ENCODE assay signal across 8 cellular contexts in genomic region chr3:33660035-33660434, GRCh38. TPM values are rescaled to one million over a fixed set of nuclear protein-coding genes. Genes with fewer than 3 reads are reported as not detected.
DNase-seq lines count a peak whose midpoint lies in the region; ATAC-seq and TF ChIP-seq lines count a peak whose summit lies in the region.

No MANE protein-coding gene starts in this region.

- H3K36me3 ChIP-seq in CD8-positive, alpha-beta memory T cell (ENCODE audit: insufficient read depth, low read length), result no peaks in the 10 kb centered on the region
- H3K36me3 ChIP-seq in SU-DHL-6 (ENCODE audit: low read length), result no peaks in the 10 kb centered on the region
- H3K36me3 ChIP-seq in hepatocyte (replicated peaks; ENCODE audit: insufficient read depth, low read depth), result no peaks in the 10 kb centered on the region
- no peaks in the 10 kb centered on the region for H3K36me3 ChIP-seq in rectal smooth muscle tissue (ENCODE audit: control insufficient read depth, insufficient read depth, low read length)

- H3K9me3 ChIP-seq in CD8-positive, alpha-beta memory T cell (ENCODE audit: low read length), result no peaks in the 10 kb centered on the region
- no peaks in the 10 kb centered on the region for H3K9me3 ChIP-seq in SU-DHL-6 (ENCODE audit: insufficient read depth, low read length)
- H3K9me3 ChIP-seq in hepatocyte (ENCODE audit: low read depth), result no peaks in the 10 kb centered on the region

- H3K27me3 ChIP-seq in CD8-positive, alpha-beta memory T cell (ENCODE audit: insufficient read depth, low read length, poor library complexity, severe bottlenecking), result no peaks in the 10 kb centered on the region
- H3K27me3 ChIP-seq in SU-DHL-6 (ENCODE audit: low read length) (no peaks in the 10 kb centered on the region), hepatocyte (no peaks in the 10 kb centered on the region), rectal smooth muscle tissue (ENCODE audit: control insufficient read depth, insufficient read depth, low read length) (no peaks in the 10 kb centered on the region)

- no peak for DNase-seq in CD8-positive, alpha-beta memory T cell
- DNase-seq in hepatocyte (ENCODE audit: low spot score) (no peak), dermis blood vessel endothelial cell (no peak)
- DNase-seq in effector CD8-positive, alpha-beta T cell (lab: John Stamatoyannopoulos, UW), result no peak

- H2AFZ ChIP-seq in SU-DHL-6 (ENCODE audit: low read depth, low read length, severe bottlenecking) (no peak overlapping the region), hepatocyte (peak overlapping the region; percentile 63)

- H3K4me2 ChIP-seq in SU-DHL-6 (ENCODE audit: low read depth, low read length, poor library complexity, severe bottlenecking), result peak overlapping the region; percentile 57
- H3K4me2 ChIP-seq in hepatocyte, result peak overlapping the region; percentile 79

- H3F3A ChIP-seq in SU-DHL-6 (ENCODE audit: insufficient read depth), result no peaks in the 10 kb centered on the region; the same call in 1 of the 2 replicates

- TF ChIP-seq CTCF in SU-DHL-6 (IDR thresholded peaks at IDR 0.05; ENCODE audit: insufficient read depth, low read length, poor library complexity, severe bottlenecking), result no peak
- TF ChIP-seq CTCF in hepatocyte (IDR thresholded peaks at IDR 0.05; ENCODE audit: poor library complexity), result no peak

- H3K9me2 ChIP-seq in SU-DHL-6 (replicated peaks; ENCODE audit: insufficient read depth, low read length), result no peaks in the 10 kb centered on the region
- H3K9me2 ChIP-seq in hepatocyte (replicated peaks; ENCODE audit: insufficient read depth), result no peaks in the 10 kb centered on the region

- H3K9me3 Mint-ChIP-seq in CD8-positive, alpha-beta memory T cell, result no peaks in the 10 kb centered on the region

- WGBS in hepatocyte (ENCODE audit: low lambda C conversion rate, missing lambda C conversion rate), result 50% methylated on average over 5 of the region's 5 CpGs

- CTCF ChIA-PET in CD8-positive, alpha-beta memory T cell (lab: Charles Lee), result interaction anchor here (1.0 kb wide), 1 partner anchor 56 kb away, joined by 3 read pairs; no protein-coding TSS in a partner anchor

- peak overlapping the region; percentile 35 for H3K4me3 ChIP-seq in CD8-positive, alpha-beta memory T cell (ENCODE audit: low read length)
- no peak overlapping the region for H3K4me3 ChIP-seq in SU-DHL-6 (ENCODE audit: insufficient read depth, low read length, poor library complexity, severe bottlenecking)
- H3K4me3 ChIP-seq in hepatocyte, result peak overlapping the region; percentile 33
- H3K4me3 ChIP-seq in rectal smooth muscle tissue (ENCODE audit: low read length), result peak overlapping the region; percentile 68

- peaks cover 0 to 10% (median 6%) of the 10 kb centered on the region in 3 donors for H3K36me3 Mint-ChIP-seq in CD8-positive, alpha-beta memory T cell

- no peaks in the 10 kb centered on the region for H3K27me3 Mint-ChIP-seq in CD8-positive, alpha-beta memory T cell

- ATAC-seq in GM19452 (IDR thresholded peaks at IDR 0.05; ENCODE audit: unreplicated experiment), result no peak
- ATAC-seq in HG03460 (IDR thresholded peaks at IDR 0.05; ENCODE audit: unreplicated experiment), result no peak

- H3K27ac Mint-ChIP-seq in CD8-positive, alpha-beta memory T cell, result no peak overlapping the region

- H3K27ac ChIP-seq in CD8-positive, alpha-beta memory T cell (ENCODE audit: low read depth, low read length), result no peak overlapping the region
- H3K27ac ChIP-seq in SU-DHL-6 (ENCODE audit: low read depth, low read length) (peak overlapping the region; percentile 52), hepatocyte (peak overlapping the region; percentile 80), rectal smooth muscle tissue (ENCODE audit: low read depth, low read length) (peak overlapping the region; percentile 73)

- POLR2A ChIA-PET in CD8-positive, alpha-beta memory T cell (lab: Charles Lee), result interaction anchor here (1.6 kb wide), 1 partner anchor 57 kb away, joined by 3 read pairs; no protein-coding TSS in a partner anchor

- peaks cover 10% of the 10 kb centered on the region for H3K4me1 ChIP-seq in CD8-positive, alpha-beta memory T cell (ENCODE audit: insufficient read depth, low read length)
- H3K4me1 ChIP-seq in hepatocyte (ENCODE audit: insufficient read depth) (peaks cover 9% of the 10 kb centered on the region), rectal smooth muscle tissue (ENCODE audit: control insufficient read depth, insufficient read depth, low read length) (peaks cover 15% of the 10 kb centered on the region)

- H4K20me1 ChIP-seq in SU-DHL-6 (ENCODE audit: low read depth, low read length) (no peaks in the 10 kb centered on the region), hepatocyte (ENCODE audit: insufficient read depth, poor library complexity, severe bottlenecking) (no peaks in the 10 kb centered on the region)

- H3K4me3 Mint-ChIP-seq in CD8-positive, alpha-beta memory T cell, result peak overlapping the region in 1 of 7 donors; percentile 53

- H3K9ac ChIP-seq in SU-DHL-6 (ENCODE audit: low read length) (peak overlapping the region; percentile 14; the same call in 1 of the 2 replicates), rectal smooth muscle tissue (ENCODE audit: low read length) (no peak overlapping the region)

- H3K79me2 ChIP-seq in SU-DHL-6 (ENCODE audit: insufficient read depth, low read length) (peaks cover 24% of the 10 kb centered on the region; the same call in 1 of the 2 replicates), hepatocyte (peaks cover 28% of the 10 kb centered on the region)

- H3K4me1 Mint-ChIP-seq in CD8-positive, alpha-beta memory T cell, result peaks cover 28 to 36% (median 34%) of the 10 kb centered on the region in 3 donors

RNA-seq across cellular contexts. Expression of gene CLASP2, which starts 58.0 kb away (rescaled TPM):
- 10 to 100 TPM; 47.0 to 53.8 TPM for total RNA-seq in CD8-positive, alpha-beta memory T cell
- 13.7 TPM for polyA plus RNA-seq in CD8-positive, alpha-beta memory T cell
- total RNA-seq in hepatocyte, result 32.6 and 34.5 TPM in 2 replicates
- 12.0 and 15.8 TPM in 2 replicates for polyA plus RNA-seq in hepatocyte
- total RNA-seq in dermis blood vessel endothelial cell, result 63.1 and 93.1 TPM in 2 replicates
